In the genomic region with DNA sequence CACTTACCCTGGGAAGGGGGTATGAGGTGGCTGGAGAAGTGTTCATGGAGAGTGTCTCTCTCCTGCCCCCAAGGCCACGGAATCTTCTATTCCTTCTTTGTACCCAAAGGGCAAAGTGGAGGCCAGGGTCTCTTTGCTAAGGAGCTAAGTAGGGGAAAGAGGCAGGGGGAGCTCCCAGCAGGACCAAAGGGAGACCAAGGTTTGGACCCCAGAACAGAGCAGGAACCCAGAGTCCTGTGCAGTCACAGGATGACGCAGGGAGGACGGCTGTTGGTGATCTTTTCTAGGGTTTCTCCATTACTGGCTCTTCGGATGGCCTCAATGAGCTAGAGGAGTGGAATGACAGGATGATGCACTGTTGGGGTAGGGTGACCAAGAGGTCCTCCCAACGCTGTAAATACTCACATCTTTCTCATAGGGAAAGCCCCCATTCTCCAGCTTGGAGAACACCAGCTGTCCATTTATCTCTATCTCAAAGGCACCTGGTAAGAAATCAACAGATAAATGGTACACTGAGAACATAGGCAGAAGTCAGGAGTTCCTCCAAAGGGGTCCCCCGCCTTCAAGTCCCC, we compare ENCODE assay signal across 1 cellular context.
TF ChIP-seq lines count a peak whose summit lies in the region.

No MANE protein-coding gene starts in this region.

TF ChIP-seq in HEK293, 187 proteins besides CTCF, POLR2A, EP300 and RAD21 (continued from another document):
- TF ChIP-seq, protein P1, sequence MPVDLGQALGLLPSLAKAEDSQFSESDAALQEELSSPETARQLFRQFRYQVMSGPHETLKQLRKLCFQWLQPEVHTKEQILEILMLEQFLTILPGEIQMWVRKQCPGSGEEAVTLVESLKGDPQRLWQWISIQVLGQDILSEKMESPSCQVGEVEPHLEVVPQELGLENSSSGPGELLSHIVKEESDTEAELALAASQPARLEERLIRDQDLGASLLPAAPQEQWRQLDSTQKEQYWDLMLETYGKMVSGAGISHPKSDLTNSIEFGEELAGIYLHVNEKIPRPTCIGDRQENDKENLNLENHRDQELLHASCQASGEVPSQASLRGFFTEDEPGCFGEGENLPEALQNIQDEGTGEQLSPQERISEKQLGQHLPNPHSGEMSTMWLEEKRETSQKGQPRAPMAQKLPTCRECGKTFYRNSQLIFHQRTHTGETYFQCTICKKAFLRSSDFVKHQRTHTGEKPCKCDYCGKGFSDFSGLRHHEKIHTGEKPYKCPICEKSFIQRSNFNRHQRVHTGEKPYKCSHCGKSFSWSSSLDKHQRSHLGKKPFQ (tag by site-specific recombination; IDR thresholded peaks at IDR 0.05): no peak
- TF ChIP-seq ZNF654 (tag by site-specific recombination; IDR thresholded peaks at IDR 0.05; ENCODE audit: low read depth) (no peak), ZNF366 (tag by site-specific recombination; conservative IDR thresholded peaks at IDR 0.05) (no peak), ZNF610 (tag by site-specific recombination; IDR thresholded peaks at IDR 0.05; ENCODE audit: borderline replicate concordance) (no peak), ZNF416 (tag by site-specific recombination; IDR thresholded peaks at IDR 0.05) (no peak), ZNF596 (tag by site-specific recombination; IDR thresholded peaks at IDR 0.05) (no peak), ZNF791 (tag by site-specific recombination; IDR thresholded peaks at IDR 0.05) (no peak)
- TF ChIP-seq, protein P2, sequence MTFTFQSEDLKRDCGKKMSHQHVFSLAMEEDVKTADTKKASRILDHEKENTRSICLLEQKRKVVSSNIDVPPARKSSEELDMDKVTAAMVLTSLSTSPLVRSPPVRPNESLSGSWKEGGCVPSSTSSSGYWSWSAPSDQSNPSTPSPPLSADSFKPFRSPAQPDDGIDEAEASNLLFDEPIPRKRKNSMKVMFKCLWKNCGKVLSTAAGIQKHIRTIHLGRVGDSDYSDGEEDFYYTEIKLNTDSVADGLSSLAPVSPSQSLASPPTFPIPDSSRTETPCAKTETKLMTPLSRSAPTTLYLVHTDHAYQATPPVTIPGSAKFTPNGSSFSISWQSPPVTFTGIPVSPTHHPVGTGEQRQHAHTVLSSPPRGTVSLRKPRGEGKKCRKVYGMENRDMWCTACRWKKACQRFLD (tag by site-specific recombination; IDR thresholded peaks at IDR 0.05): no peak
- TF ChIP-seq, protein P3, sequence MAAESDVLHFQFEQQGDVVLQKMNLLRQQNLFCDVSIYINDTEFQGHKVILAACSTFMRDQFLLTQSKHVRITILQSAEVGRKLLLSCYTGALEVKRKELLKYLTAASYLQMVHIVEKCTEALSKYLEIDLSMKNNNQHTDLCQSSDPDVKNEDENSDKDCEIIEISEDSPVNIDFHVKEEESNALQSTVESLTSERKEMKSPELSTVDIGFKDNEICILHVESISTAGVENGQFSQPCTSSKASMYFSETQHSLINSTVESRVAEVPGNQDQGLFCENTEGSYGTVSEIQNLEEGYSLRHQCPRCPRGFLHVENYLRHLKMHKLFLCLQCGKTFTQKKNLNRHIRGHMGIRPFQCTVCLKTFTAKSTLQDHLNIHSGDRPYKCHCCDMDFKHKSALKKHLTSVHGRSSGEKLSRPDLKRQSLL (tag by site-specific recombination; IDR thresholded peaks at IDR 0.05): no peak
